1 cellular context compared by ENCODE assay signal in the genomic region with DNA sequence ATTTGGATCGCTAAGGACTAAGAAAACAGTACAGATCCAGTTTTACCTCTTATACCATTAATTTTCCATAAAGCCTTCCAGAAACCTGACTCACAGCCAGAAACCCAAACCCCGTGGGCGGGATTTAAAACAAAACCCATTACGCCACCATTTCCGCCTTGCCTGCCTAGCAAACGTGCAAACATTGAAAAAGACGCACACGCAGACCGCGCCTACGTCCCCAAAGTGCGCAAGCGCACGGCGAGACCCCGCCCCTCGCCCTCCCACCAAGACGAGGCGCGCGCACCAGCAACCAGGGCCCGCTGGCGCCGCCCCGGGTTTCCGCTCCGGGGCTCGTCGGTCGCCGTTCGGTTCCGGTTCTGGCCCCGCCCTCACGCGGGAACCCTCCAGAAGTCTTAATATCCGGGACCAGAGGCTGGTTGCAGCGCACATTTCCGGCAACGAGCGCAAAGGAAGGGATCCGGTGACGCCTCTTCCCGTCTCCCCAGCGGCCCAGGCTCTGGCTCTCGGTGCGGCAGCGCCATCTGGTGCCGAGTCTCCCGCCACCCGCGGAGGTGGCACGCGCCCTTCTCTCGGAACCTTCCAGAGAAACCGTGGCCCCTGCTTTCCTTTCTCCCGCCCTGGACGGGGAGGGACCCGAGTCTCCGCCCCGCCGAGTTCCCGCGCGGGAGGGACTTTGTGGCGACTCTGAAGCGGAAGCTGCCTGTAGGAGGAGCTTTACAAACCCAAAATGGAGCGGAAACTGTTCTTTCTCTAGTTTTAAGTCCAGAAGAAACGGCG.
TF ChIP-seq lines count a peak whose summit lies in the region.

No MANE protein-coding gene starts in this region.

TF ChIP-seq in K562, 482 proteins besides CTCF, POLR2A, EP300 and RAD21 (continued from another document and continues in another):
- TF ChIP-seq, protein P1, sequence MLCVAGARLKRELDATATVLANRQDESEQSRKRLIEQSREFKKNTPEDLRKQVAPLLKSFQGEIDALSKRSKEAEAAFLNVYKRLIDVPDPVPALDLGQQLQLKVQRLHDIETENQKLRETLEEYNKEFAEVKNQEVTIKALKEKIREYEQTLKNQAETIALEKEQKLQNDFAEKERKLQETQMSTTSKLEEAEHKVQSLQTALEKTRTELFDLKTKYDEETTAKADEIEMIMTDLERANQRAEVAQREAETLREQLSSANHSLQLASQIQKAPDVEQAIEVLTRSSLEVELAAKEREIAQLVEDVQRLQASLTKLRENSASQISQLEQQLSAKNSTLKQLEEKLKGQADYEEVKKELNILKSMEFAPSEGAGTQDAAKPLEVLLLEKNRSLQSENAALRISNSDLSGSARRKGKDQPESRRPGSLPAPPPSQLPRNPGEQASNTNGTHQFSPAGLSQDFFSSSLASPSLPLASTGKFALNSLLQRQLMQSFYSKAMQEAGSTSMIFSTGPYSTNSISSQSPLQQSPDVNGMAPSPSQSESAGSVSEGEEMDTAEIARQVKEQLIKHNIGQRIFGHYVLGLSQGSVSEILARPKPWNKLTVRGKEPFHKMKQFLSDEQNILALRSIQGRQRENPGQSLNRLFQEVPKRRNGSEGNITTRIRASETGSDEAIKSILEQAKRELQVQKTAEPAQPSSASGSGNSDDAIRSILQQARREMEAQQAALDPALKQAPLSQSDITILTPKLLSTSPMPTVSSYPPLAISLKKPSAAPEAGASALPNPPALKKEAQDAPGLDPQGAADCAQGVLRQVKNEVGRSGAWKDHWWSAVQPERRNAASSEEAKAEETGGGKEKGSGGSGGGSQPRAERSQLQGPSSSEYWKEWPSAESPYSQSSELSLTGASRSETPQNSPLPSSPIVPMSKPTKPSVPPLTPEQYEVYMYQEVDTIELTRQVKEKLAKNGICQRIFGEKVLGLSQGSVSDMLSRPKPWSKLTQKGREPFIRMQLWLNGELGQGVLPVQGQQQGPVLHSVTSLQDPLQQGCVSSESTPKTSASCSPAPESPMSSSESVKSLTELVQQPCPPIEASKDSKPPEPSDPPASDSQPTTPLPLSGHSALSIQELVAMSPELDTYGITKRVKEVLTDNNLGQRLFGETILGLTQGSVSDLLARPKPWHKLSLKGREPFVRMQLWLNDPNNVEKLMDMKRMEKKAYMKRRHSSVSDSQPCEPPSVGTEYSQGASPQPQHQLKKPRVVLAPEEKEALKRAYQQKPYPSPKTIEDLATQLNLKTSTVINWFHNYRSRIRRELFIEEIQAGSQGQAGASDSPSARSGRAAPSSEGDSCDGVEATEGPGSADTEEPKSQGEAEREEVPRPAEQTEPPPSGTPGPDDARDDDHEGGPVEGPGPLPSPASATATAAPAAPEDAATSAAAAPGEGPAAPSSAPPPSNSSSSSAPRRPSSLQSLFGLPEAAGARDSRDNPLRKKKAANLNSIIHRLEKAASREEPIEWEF (CRISPR knock-in tag; IDR thresholded peaks at IDR 0.05) = no peak
- no peak for TF ChIP-seq ZNF778 (CRISPR knock-in tag; IDR thresholded peaks at IDR 0.05)
- TF ChIP-seq, protein P2, sequence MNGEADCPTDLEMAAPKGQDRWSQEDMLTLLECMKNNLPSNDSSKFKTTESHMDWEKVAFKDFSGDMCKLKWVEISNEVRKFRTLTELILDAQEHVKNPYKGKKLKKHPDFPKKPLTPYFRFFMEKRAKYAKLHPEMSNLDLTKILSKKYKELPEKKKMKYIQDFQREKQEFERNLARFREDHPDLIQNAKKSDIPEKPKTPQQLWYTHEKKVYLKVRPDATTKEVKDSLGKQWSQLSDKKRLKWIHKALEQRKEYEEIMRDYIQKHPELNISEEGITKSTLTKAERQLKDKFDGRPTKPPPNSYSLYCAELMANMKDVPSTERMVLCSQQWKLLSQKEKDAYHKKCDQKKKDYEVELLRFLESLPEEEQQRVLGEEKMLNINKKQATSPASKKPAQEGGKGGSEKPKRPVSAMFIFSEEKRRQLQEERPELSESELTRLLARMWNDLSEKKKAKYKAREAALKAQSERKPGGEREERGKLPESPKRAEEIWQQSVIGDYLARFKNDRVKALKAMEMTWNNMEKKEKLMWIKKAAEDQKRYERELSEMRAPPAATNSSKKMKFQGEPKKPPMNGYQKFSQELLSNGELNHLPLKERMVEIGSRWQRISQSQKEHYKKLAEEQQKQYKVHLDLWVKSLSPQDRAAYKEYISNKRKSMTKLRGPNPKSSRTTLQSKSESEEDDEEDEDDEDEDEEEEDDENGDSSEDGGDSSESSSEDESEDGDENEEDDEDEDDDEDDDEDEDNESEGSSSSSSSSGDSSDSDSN (IDR thresholded peaks at IDR 0.05; ENCODE audit: borderline replicate concordance in 1 of 2, low read depth in 2 of 2, low read length in 2 of 2) = peak in 1 of 2 experiments; percentile 74; a peak in 1 of 4 replicates
- 0 out of 2 replicates have a peak, but pooled peaks have one; percentile 25 for TF ChIP-seq FOXK1 (CRISPR knock-in tag; IDR thresholded peaks at IDR 0.05; ENCODE audit: borderline replicate concordance)
- no peak for TF ChIP-seq JUN (IDR thresholded peaks at IDR 0.05; ENCODE audit: borderline replicate concordance, low read depth, low read length)
- no peak for TF ChIP-seq JUN (CRISPR knock-in tag; IDR thresholded peaks at IDR 0.05; ENCODE audit: borderline replicate concordance)
- TF ChIP-seq, protein P3, sequence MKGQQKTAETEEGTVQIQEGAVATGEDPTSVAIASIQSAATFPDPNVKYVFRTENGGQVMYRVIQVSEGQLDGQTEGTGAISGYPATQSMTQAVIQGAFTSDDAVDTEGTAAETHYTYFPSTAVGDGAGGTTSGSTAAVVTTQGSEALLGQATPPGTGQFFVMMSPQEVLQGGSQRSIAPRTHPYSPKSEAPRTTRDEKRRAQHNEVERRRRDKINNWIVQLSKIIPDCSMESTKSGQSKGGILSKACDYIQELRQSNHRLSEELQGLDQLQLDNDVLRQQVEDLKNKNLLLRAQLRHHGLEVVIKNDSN (CRISPR knock-in tag; IDR thresholded peaks at IDR 0.05) = peak; percentile 43; the same call in 1 of the 2 replicates
- peak; percentile 27 for TF ChIP-seq TBP (optimal IDR thresholded peaks at IDR 0.05; ENCODE audit: low read depth, low read length)
- no peak for TF ChIP-seq KLF6 (CRISPR knock-in tag; IDR thresholded peaks at IDR 0.05; ENCODE audit: borderline replicate concordance)
- no peak for TF ChIP-seq ZNF133 (CRISPR knock-in tag; IDR thresholded peaks at IDR 0.05)
- TF ChIP-seq, protein P4, sequence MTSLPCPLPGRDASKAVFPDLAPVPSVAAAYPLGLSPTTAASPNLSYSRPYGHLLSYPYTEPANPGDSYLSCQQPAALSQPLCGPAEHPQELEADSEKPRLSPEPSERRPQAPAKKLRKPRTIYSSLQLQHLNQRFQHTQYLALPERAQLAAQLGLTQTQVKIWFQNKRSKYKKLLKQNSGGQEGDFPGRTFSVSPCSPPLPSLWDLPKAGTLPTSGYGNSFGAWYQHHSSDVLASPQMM (CRISPR knock-in tag; IDR thresholded peaks at IDR 0.05) = no peak
- TF ChIP-seq EP400 (IDR thresholded peaks at IDR 0.05) = peak; percentile 84
- no peak for TF ChIP-seq RFX7 (CRISPR knock-in tag; IDR thresholded peaks at IDR 0.05)
- TF ChIP-seq NR1H2 (CRISPR knock-in tag; IDR thresholded peaks at IDR 0.05) = no peak
- TF ChIP-seq NFIX (CRISPR knock-in tag; IDR thresholded peaks at IDR 0.05; ENCODE audit: low read depth) = no peak
- TF ChIP-seq MYNN (IDR thresholded peaks at IDR 0.05) = no peak
- no peak for TF ChIP-seq MYNN (CRISPR knock-in tag; IDR thresholded peaks at IDR 0.05)
- no peak for TF ChIP-seq CBFA2T3 (IDR thresholded peaks at IDR 0.05)
- no peak for TF ChIP-seq ILK (tag; IDR thresholded peaks at IDR 0.05; ENCODE audit: borderline replicate concordance, low read depth)
- no peak for TF ChIP-seq MED1 (CRISPR knock-in tag; IDR thresholded peaks at IDR 0.05; ENCODE audit: borderline replicate concordance)
- 0 out of 2 replicates have a peak, but pooled peaks have one; percentile 19 for TF ChIP-seq CHD2 (IDR thresholded peaks at IDR 0.05; ENCODE audit: low read depth, low read length)
- TF ChIP-seq, protein P5, sequence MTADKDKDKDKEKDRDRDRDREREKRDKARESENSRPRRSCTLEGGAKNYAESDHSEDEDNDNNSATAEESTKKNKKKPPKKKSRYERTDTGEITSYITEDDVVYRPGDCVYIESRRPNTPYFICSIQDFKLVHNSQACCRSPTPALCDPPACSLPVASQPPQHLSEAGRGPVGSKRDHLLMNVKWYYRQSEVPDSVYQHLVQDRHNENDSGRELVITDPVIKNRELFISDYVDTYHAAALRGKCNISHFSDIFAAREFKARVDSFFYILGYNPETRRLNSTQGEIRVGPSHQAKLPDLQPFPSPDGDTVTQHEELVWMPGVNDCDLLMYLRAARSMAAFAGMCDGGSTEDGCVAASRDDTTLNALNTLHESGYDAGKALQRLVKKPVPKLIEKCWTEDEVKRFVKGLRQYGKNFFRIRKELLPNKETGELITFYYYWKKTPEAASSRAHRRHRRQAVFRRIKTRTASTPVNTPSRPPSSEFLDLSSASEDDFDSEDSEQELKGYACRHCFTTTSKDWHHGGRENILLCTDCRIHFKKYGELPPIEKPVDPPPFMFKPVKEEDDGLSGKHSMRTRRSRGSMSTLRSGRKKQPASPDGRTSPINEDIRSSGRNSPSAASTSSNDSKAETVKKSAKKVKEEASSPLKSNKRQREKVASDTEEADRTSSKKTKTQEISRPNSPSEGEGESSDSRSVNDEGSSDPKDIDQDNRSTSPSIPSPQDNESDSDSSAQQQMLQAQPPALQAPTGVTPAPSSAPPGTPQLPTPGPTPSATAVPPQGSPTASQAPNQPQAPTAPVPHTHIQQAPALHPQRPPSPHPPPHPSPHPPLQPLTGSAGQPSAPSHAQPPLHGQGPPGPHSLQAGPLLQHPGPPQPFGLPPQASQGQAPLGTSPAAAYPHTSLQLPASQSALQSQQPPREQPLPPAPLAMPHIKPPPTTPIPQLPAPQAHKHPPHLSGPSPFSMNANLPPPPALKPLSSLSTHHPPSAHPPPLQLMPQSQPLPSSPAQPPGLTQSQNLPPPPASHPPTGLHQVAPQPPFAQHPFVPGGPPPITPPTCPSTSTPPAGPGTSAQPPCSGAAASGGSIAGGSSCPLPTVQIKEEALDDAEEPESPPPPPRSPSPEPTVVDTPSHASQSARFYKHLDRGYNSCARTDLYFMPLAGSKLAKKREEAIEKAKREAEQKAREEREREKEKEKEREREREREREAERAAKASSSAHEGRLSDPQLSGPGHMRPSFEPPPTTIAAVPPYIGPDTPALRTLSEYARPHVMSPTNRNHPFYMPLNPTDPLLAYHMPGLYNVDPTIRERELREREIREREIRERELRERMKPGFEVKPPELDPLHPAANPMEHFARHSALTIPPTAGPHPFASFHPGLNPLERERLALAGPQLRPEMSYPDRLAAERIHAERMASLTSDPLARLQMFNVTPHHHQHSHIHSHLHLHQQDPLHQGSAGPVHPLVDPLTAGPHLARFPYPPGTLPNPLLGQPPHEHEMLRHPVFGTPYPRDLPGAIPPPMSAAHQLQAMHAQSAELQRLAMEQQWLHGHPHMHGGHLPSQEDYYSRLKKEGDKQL (CRISPR knock-in tag; IDR thresholded peaks at IDR 0.05; ENCODE audit: borderline replicate concordance) = peak; percentile 87; the same call in 1 of the 2 replicates
- TF ChIP-seq ZNF384 (IDR thresholded peaks at IDR 0.05; ENCODE audit: low read depth, low read length) = no peak
- no peak for TF ChIP-seq PHB (CRISPR knock-in tag; IDR thresholded peaks at IDR 0.05)
- TF ChIP-seq, protein P6, sequence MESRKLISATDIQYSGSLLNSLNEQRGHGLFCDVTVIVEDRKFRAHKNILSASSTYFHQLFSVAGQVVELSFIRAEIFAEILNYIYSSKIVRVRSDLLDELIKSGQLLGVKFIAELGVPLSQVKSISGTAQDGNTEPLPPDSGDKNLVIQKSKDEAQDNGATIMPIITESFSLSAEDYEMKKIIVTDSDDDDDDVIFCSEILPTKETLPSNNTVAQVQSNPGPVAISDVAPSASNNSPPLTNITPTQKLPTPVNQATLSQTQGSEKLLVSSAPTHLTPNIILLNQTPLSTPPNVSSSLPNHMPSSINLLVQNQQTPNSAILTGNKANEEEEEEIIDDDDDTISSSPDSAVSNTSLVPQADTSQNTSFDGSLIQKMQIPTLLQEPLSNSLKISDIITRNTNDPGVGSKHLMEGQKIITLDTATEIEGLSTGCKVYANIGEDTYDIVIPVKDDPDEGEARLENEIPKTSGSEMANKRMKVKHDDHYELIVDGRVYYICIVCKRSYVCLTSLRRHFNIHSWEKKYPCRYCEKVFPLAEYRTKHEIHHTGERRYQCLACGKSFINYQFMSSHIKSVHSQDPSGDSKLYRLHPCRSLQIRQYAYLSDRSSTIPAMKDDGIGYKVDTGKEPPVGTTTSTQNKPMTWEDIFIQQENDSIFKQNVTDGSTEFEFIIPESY (CRISPR knock-in tag; IDR thresholded peaks at IDR 0.05) = peak; percentile 85
- TF ChIP-seq SMAD1 (IDR thresholded peaks at IDR 0.05; ENCODE audit: low read depth, low read length, partially characterized antibody) = no peak
- TF ChIP-seq ARID2 (IDR thresholded peaks at IDR 0.05) = no peak
- no peak for TF ChIP-seq MIER1 (IDR thresholded peaks at IDR 0.05; ENCODE audit: low read depth)
- no peak for TF ChIP-seq SMAD4 (CRISPR knock-in tag; conservative IDR thresholded peaks at IDR 0.05)
- TF ChIP-seq, protein P7, sequence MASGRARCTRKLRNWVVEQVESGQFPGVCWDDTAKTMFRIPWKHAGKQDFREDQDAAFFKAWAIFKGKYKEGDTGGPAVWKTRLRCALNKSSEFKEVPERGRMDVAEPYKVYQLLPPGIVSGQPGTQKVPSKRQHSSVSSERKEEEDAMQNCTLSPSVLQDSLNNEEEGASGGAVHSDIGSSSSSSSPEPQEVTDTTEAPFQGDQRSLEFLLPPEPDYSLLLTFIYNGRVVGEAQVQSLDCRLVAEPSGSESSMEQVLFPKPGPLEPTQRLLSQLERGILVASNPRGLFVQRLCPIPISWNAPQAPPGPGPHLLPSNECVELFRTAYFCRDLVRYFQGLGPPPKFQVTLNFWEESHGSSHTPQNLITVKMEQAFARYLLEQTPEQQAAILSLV (tag; IDR thresholded peaks at IDR 0.05) = no peak
- no peak for TF ChIP-seq RBM39 (optimal IDR thresholded peaks at IDR 0.05; ENCODE audit: low read depth, low read length)
- TF ChIP-seq PHTF2 (CRISPR knock-in tag; IDR thresholded peaks at IDR 0.05) = no peak
- TF ChIP-seq HOXB6 (CRISPR knock-in tag; IDR thresholded peaks at IDR 0.05; ENCODE audit: borderline replicate concordance) = no peak
- TF ChIP-seq, protein P8, sequence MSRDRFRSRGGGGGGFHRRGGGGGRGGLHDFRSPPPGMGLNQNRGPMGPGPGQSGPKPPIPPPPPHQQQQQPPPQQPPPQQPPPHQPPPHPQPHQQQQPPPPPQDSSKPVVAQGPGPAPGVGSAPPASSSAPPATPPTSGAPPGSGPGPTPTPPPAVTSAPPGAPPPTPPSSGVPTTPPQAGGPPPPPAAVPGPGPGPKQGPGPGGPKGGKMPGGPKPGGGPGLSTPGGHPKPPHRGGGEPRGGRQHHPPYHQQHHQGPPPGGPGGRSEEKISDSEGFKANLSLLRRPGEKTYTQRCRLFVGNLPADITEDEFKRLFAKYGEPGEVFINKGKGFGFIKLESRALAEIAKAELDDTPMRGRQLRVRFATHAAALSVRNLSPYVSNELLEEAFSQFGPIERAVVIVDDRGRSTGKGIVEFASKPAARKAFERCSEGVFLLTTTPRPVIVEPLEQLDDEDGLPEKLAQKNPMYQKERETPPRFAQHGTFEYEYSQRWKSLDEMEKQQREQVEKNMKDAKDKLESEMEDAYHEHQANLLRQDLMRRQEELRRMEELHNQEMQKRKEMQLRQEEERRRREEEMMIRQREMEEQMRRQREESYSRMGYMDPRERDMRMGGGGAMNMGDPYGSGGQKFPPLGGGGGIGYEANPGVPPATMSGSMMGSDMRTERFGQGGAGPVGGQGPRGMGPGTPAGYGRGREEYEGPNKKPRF (IDR thresholded peaks at IDR 0.05; ENCODE audit: low read depth, low read length) = no peak
- peak; percentile 95 for TF ChIP-seq GABPA (tag; conservative IDR thresholded peaks at IDR 0.05; ENCODE audit: low read depth)
